In genomic region chr10:11551104-11551503, GRCh38 we compare ENCODE assay signal across 27 cellular contexts.
DNase-seq lines count a peak whose midpoint lies in the region; ATAC-seq, FAIRE-seq and TF ChIP-seq lines count a peak whose summit lies in the region.
"Had no signal": no experiment of that assay in that cellular context is flagged by ENCODE, and none has a peak within 500 bp of the region (broad histone marks: within the 10 kb centered on the region; RNA-seq: fewer than 3 reads in every experiment).

No MANE protein-coding gene starts in this region.

- H2AFZ ChIP-seq in HCT116 (ENCODE audit: low read depth, low read length, poor library complexity, severe bottlenecking) (no peak overlapping the region), SU-DHL-6 (ENCODE audit: low read depth, low read length, severe bottlenecking) (no peak overlapping the region)

- no peaks in the 10 kb centered on the region for H3K9me2 ChIP-seq in HCT116 (ENCODE audit: insufficient read depth)
- H3K9me2 ChIP-seq in SU-DHL-6 (replicated peaks; ENCODE audit: insufficient read depth, low read length): no peaks in the 10 kb centered on the region

- RAD21 ChIA-PET in HCT116 (lab: Charles Lee; ENCODE audit: low non-redundant PET in 1 of 2, low total read pairs in 2 of 2, uncharacterized antibody in 2 of 2, unreplicated experiment in 2 of 2): no interaction called here

- CTCF ChIA-PET in A549 (lab: Yijun Ruan, JAX) (no interaction called here), HCT116 (lab: Charles Lee) (no interaction called here)

- H3K9me3 ChIP-seq in A549: no peaks in the 10 kb centered on the region
- no peaks in the 10 kb centered on the region for H3K9me3 ChIP-seq in HCT116 (ENCODE audit: control insufficient read depth in 1 of 2, insufficient read depth in 1 of 2, low read depth in 1 of 2, low read length in 2 of 2)
- H3K9me3 ChIP-seq in SU-DHL-6 (ENCODE audit: insufficient read depth, low read length): no peaks in the 10 kb centered on the region
- H3K9me3 ChIP-seq: lower lobe of right lung, neutrophil had no signal

- H4K20me1 ChIP-seq in HCT116 (ENCODE audit: insufficient read depth) (no peaks in the 10 kb centered on the region; the same call in 1 of the 2 replicates), SU-DHL-6 (ENCODE audit: low read depth, low read length) (peaks cover 22% of the 10 kb centered on the region; the same call in 1 of the 2 replicates)

- ATAC-seq in A549 (no peak), HCT116 (no peak), GM21717 (IDR thresholded peaks at IDR 0.05; ENCODE audit: unreplicated experiment) (no peak), HG03457 (IDR thresholded peaks at IDR 0.05; ENCODE audit: unreplicated experiment) (no peak), GM21515 (IDR thresholded peaks at IDR 0.05; ENCODE audit: unreplicated experiment) (no peak)
- ATAC-seq: effector memory CD8-positive, alpha-beta T cell; lower lobe of right lung; stimulated activated effector memory CD8-positive, alpha-beta T cell treated with anti-CD3 and anti-CD28 coated beads, Interleukin-12 subunit alpha, Interleukin-12 subunit beta, amount 100 ng/mL, for 72 hours; WTC11 had no signal

- H3K27ac ChIP-seq in A549 (no peak overlapping the region), HCT116 (ENCODE audit: low read depth, low read length) (peak overlapping the region; percentile 80; the same call in 1 of the 2 replicates), SU-DHL-6 (ENCODE audit: low read depth, low read length) (no peak overlapping the region)
- H3K27ac ChIP-seq: BLaER1, neutrophil had no signal

- TF ChIP-seq RAD21 in A549 (conservative IDR thresholded peaks at IDR 0.05 in 1 of 2, IDR thresholded peaks at IDR 0.05 in 1 of 2): no peak
- no peak for TF ChIP-seq RAD21 in HCT116 (IDR thresholded peaks at IDR 0.05; ENCODE audit: low read depth)

- TF ChIP-seq CTCF in A549 (IDR thresholded peaks at IDR 0.05) (no peak), HCT116 (IDR thresholded peaks at IDR 0.05 in 2 of 3, conservative IDR thresholded peaks at IDR 0.05 in 1 of 3; ENCODE audit: borderline replicate concordance in 1 of 3, insufficient read depth in 1 of 3, low read depth in 2 of 3, low read length in 2 of 3) (no peak), SU-DHL-6 (IDR thresholded peaks at IDR 0.05; ENCODE audit: insufficient read depth, low read length, poor library complexity, severe bottlenecking) (no peak)

- TF ChIP-seq EP300 in A549 (IDR thresholded peaks at IDR 0.05): no peak

- H3K4me1 ChIP-seq in A549: peaks cover 19% of the 10 kb centered on the region
- peaks cover 33 to 59% of the 10 kb centered on the region in 2 experiments for H3K4me1 ChIP-seq in HCT116 (ENCODE audit: control insufficient read depth in 1 of 2, insufficient read depth in 2 of 2, low read length in 2 of 2)

- in situ Hi-C loops in G401 (cut with HindIII; ENCODE audit: low sequenced_read_pairs): no loop called here

- BruUV-seq in HCT116 (replicated peaks; lab: Mats Ljungman, UMichigan): no TSS peak

- 94% methylated on average over 4 of the region's 4 CpGs for whole genome bisulfite sequencing in A549 (ENCODE audit: missing lambda C conversion rate)

- FAIRE-seq in A549 (lab: Jason Lieb, UNC) (no peak), islet of Langerhans (lab: Jason Lieb, UNC) (peak; percentile 45)
- FAIRE-seq: bronchial epithelial cell, colon, small intestine, urothelium cell line had no signal

- 0 out of 2 replicates have a peak overlapping the region, but pooled peaks have one; percentile 7 for H3K9ac ChIP-seq in HCT116 (ENCODE audit: low read length)
- H3K9ac ChIP-seq in SU-DHL-6 (ENCODE audit: low read length): no peak overlapping the region
- H3K9ac ChIP-seq: BLaER1 had no signal

- H3K27me3 ChIP-seq in HCT116 (ENCODE audit: insufficient read depth, low read length) (no peaks in the 10 kb centered on the region), SU-DHL-6 (ENCODE audit: low read length) (no peaks in the 10 kb centered on the region)
- H3K27me3 ChIP-seq: BLaER1, neutrophil had no signal

- peaks cover 60% of the 10 kb centered on the region for H3F3A ChIP-seq in SU-DHL-6 (ENCODE audit: insufficient read depth)

- 0 out of 4 replicates have a peak, but pooled peaks cover 0 to 4% of the 10 kb centered on the region in 2 experiments for H3K36me3 ChIP-seq in HCT116 (ENCODE audit: control insufficient read depth in 1 of 2, insufficient read depth in 2 of 2, low read length in 2 of 2)
- no peaks in the 10 kb centered on the region for H3K36me3 ChIP-seq in SU-DHL-6 (ENCODE audit: low read length)
- H3K36me3 ChIP-seq: BLaER1, lower lobe of right lung, neutrophil had no signal

- H3K4me2 ChIP-seq in A549: no peak overlapping the region
- peak overlapping the region; percentile 67 for H3K4me2 ChIP-seq in HCT116 (ENCODE audit: low read length)
- peak overlapping the region; percentile 96 for H3K4me2 ChIP-seq in SU-DHL-6 (ENCODE audit: low read depth, low read length, poor library complexity, severe bottlenecking)
- H3K4me2 ChIP-seq: BLaER1 had no signal

- H3K4me3 ChIP-seq in A549: no peak overlapping the region
- H3K4me3 ChIP-seq in HCT116 (replicated peaks in 1 of 2; ENCODE audit: low read depth in 1 of 2, low read length in 2 of 2): no peak overlapping the region
- no peak overlapping the region for H3K4me3 ChIP-seq in SU-DHL-6 (ENCODE audit: insufficient read depth, low read length, poor library complexity, severe bottlenecking)
- H3K4me3 ChIP-seq: BLaER1, lower lobe of right lung had no signal

- DNase-seq in A549 (ENCODE audit: low read depth in 1 of 2, low spot score in 1 of 2): no peak
- no peak for DNase-seq in HCT116 (ENCODE audit: low read depth, low spot score)
- no peak for DNase-seq in G401 (ENCODE audit: low spot score)
- DNase-seq: activated naive CD4-positive, alpha-beta T cell treated with anti-CD3 and anti-CD28 coated beads, Interleukin-2, amount 10 ng/mL, durations not matched to agents 7 days and 5 days; amniotic stem cell; COR-L47; DND-41; effector memory CD8-positive, alpha-beta T cell; lower lobe of right lung; NCI-H1105; NCI-H1930; NCI-H526; RPMI8226; small intestine; T-helper 9 cell had no signal

- peaks cover 82% of the 10 kb centered on the region for H3K79me2 ChIP-seq in HCT116 (ENCODE audit: insufficient read depth, low read length)
- H3K79me2 ChIP-seq in SU-DHL-6 (ENCODE audit: insufficient read depth, low read length): peaks cover 96% of the 10 kb centered on the region

- TF ChIP-seq POLR2A in A549 (IDR thresholded peaks at IDR 0.05; ENCODE audit: low read length) (no peak), HCT116 (IDR thresholded peaks at IDR 0.05; ENCODE audit: borderline replicate concordance, extremely low read depth, insufficient read depth, insufficient read length) (no peak)

- POLR2A ChIA-PET in A549 (lab: Yijun Ruan, JAX) (no interaction called here), HCT116 (lab: Charles Lee) (interaction anchor here (0.6 kb wide), 1 partner anchor 102 kb away, joined by 3 read pairs; no protein-coding TSS in a partner anchor)

- intact Hi-C loops in HCT116 (cut with micrococcal nuclease): no loop called here

TF ChIP-seq in A549, 52 proteins besides CTCF, POLR2A, EP300 and RAD21:
- TF ChIP-seq SREBF2 (IDR thresholded peaks at IDR 0.05) (no peak), MAFK (IDR thresholded peaks at IDR 0.05; ENCODE audit: partially characterized antibody) (peak; percentile 43), CBX2 (IDR thresholded peaks at IDR 0.05; ENCODE audit: borderline replicate concordance, low read depth) (no peak), BCL3 (IDR thresholded peaks at IDR 0.05) (no peak), CBX8 (IDR thresholded peaks at IDR 0.05) (no peak), PHF8 (IDR thresholded peaks at IDR 0.05; ENCODE audit: borderline replicate concordance, low read depth) (no peak), RFX5 (IDR thresholded peaks at IDR 0.05) (no peak)

TF ChIP-seq in HCT116, 20 proteins besides CTCF, POLR2A, EP300 and RAD21:
- TF ChIP-seq ZNF274 (IDR thresholded peaks at IDR 0.05; ENCODE audit: low read depth, low read length) (no peak), CEBPB (IDR thresholded peaks at IDR 0.05; ENCODE audit: low read depth) (no peak), EZH2phosphoT487 (IDR thresholded peaks at IDR 0.05; ENCODE audit: borderline replicate concordance) (no peak), MAX (IDR thresholded peaks at IDR 0.05) (no peak), EGR1 (IDR thresholded peaks at IDR 0.05; ENCODE audit: low read depth) (no peak), TCF7L2 (IDR thresholded peaks at IDR 0.05; ENCODE audit: borderline replicate concordance, extremely low read depth, insufficient read depth, insufficient read length) (no peak), SIN3A (IDR thresholded peaks at IDR 0.05; ENCODE audit: low read depth) (no peak)
